Comparison of ENCODE assay signal across 2 cellular contexts in the genomic region with DNA sequence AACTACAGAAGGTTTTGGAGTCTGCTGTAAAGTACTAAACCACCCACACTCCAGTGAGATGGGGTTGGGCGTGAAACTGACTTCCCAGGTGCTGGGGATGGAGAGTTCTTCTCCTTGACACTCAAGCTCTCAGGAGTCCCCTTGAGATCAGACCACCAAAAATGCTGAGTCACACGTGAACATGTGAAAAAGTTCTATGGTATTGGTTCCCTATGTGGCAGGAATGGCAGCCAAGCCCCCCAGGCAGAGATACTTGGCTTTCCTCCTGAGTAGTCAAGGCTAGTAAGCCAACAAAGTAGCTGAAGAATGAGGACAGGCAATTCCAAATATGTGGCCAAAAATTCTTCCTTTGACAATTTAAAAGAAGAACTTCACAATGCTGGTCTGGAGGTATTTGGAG.
A peak's percentile ranks its signal among the peaks of the same experiment; 100 is the strongest.
TF ChIP-seq lines count a peak whose summit lies in the region.

No MANE protein-coding gene starts in this region.

TF ChIP-seq in IMR-90, 13 proteins besides CTCF, POLR2A, EP300 and RAD21:
- peak; percentile 84 for TF ChIP-seq NFE2L2 (IDR thresholded peaks at IDR 0.05; ENCODE audit: low read depth, low read length)
- TF ChIP-seq MAZ (IDR thresholded peaks at IDR 0.05; ENCODE audit: borderline replicate concordance, low read depth, low read length) = no peak
- no peak for TF ChIP-seq BHLHE40 (IDR thresholded peaks at IDR 0.05; ENCODE audit: low read depth, low read length)

TF ChIP-seq in K562, 482 proteins besides CTCF, POLR2A, EP300 and RAD21:
- TF ChIP-seq MAFG (tag; conservative IDR thresholded peaks at IDR 0.05) = peak; percentile 81
- TF ChIP-seq STAT5A (IDR thresholded peaks at IDR 0.05; ENCODE audit: borderline replicate concordance, low read length) = no peak
- peak; percentile 58; the same call in 1 of the 2 replicates for TF ChIP-seq NFE2L1 (tag; IDR thresholded peaks at IDR 0.05; ENCODE audit: borderline replicate concordance, low read depth)
- TF ChIP-seq ZBTB8A (IDR thresholded peaks at IDR 0.05; ENCODE audit: partially characterized antibody) = no peak
- TF ChIP-seq ZNF696 (CRISPR knock-in tag; conservative IDR thresholded peaks at IDR 0.05) = no peak
- TF ChIP-seq CREBBP (IDR thresholded peaks at IDR 0.05; ENCODE audit: low read depth, low read length) = no peak
- TF ChIP-seq REST (CRISPR knock-in tag; IDR thresholded peaks at IDR 0.05; ENCODE audit: low read depth) = no peak
- TF ChIP-seq NRF1 (conservative IDR thresholded peaks at IDR 0.05 in 1 of 2, IDR thresholded peaks at IDR 0.05 in 1 of 2) = no peak
- TF ChIP-seq, protein P1, sequence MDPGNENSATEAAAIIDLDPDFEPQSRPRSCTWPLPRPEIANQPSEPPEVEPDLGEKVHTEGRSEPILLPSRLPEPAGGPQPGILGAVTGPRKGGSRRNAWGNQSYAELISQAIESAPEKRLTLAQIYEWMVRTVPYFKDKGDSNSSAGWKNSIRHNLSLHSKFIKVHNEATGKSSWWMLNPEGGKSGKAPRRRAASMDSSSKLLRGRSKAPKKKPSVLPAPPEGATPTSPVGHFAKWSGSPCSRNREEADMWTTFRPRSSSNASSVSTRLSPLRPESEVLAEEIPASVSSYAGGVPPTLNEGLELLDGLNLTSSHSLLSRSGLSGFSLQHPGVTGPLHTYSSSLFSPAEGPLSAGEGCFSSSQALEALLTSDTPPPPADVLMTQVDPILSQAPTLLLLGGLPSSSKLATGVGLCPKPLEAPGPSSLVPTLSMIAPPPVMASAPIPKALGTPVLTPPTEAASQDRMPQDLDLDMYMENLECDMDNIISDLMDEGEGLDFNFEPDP (CRISPR knock-in tag; IDR thresholded peaks at IDR 0.05) = no peak
- TF ChIP-seq, protein P2, sequence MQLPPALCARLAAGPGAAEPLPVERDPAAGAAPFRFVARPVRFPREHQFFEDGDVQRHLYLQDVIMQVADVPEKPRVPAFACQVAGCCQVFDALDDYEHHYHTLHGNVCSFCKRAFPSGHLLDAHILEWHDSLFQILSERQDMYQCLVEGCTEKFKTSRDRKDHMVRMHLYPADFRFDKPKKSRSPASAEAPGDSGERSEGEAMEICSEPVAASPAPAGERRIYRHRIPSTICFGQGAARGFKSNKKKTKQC (CRISPR knock-in tag; IDR thresholded peaks at IDR 0.05) = no peak
- TF ChIP-seq NFE2 (IDR thresholded peaks at IDR 0.05; ENCODE audit: low read depth) = peak; percentile 76
- peak; percentile 67 for TF ChIP-seq ZNF316 (IDR thresholded peaks at IDR 0.05)
- no peak for TF ChIP-seq CBX1 (IDR thresholded peaks at IDR 0.05; ENCODE audit: low read depth)
- TF ChIP-seq ZNF551 (CRISPR knock-in tag; IDR thresholded peaks at IDR 0.05) = no peak
- peak; percentile 71; the same call in 1 of the 2 replicates for TF ChIP-seq MAFF (IDR thresholded peaks at IDR 0.05; ENCODE audit: low read length)
- no peak for TF ChIP-seq ZSCAN29 (IDR thresholded peaks at IDR 0.05)
- TF ChIP-seq MAFK (IDR thresholded peaks at IDR 0.05; ENCODE audit: low read length) = peak; percentile 63; the same call in 1 of the 2 replicates
- peak; percentile 48 for TF ChIP-seq C11orf30 (IDR thresholded peaks at IDR 0.05; ENCODE audit: low read depth)
- no peak for TF ChIP-seq ZNF75A (CRISPR knock-in tag; IDR thresholded peaks at IDR 0.05)
- no peak for TF ChIP-seq ZNF512 (tag; IDR thresholded peaks at IDR 0.05)
